ENCODE assay signal across 8 cellular contexts in the genomic region with DNA sequence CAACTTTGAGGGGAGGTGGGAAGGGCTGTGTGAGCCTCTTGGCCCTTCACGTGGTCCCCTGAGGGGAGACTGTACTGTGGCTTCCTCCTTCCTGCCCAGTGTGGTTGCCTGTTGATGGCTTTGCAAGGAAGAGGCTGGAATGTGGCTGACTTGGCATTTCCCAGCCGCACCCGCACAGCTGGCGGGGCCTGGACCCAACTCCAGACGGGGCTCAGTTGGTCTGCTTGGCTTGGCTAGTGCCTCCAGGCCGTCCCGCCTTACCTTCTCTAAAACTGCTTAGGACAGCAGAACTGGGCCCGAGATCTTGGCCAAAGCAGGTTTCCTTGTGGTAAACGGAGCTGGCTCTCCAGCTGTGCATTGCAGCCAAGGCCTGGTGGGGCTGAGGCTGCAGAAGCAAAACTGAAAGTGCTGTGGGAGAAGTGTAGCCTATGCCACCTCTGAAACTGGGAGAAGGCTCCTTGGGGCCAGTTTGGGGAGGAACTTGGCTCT.
A peak's percentile ranks its signal among the peaks of the same experiment; 100 is the strongest.
DNase-seq lines count a peak whose midpoint lies in the region; ATAC-seq and TF ChIP-seq lines count a peak whose summit lies in the region.

No MANE protein-coding gene starts in this region.

- H3K4me1 ChIP-seq in ACC112 (ENCODE audit: control insufficient read depth, insufficient read depth, low read length, unreplicated experiment) (no peaks in the 10 kb centered on the region), adipocyte (ENCODE audit: control insufficient read depth, insufficient read depth, low read length) (peaks cover 22% of the 10 kb centered on the region), mesenchymal stem cell (ENCODE audit: control insufficient read depth, insufficient read depth, low read depth, low read length) (peaks cover 20% of the 10 kb centered on the region)

- H4K8ac ChIP-seq in mesenchymal stem cell (ENCODE audit: low read length): no peak overlapping the region

- peaks cover 35% of the 10 kb centered on the region for H3K27me3 ChIP-seq in ACC112 (ENCODE audit: insufficient read depth, low read length)
- no peaks in the 10 kb centered on the region for H3K27me3 ChIP-seq in adipocyte (replicated peaks; ENCODE audit: control insufficient read depth, insufficient read depth, low read length)
- no peaks in the 10 kb centered on the region for H3K27me3 ChIP-seq in mesenchymal stem cell (ENCODE audit: control insufficient read depth in 1 of 2, insufficient read depth in 1 of 2, low read length in 2 of 2)

- H2BK5ac ChIP-seq in mesenchymal stem cell (ENCODE audit: low read depth, low read length, poor library complexity, severe bottlenecking): no peak overlapping the region

- H4K91ac ChIP-seq in mesenchymal stem cell (ENCODE audit: low read length): no peak overlapping the region

- no peak overlapping the region for H3K4ac ChIP-seq in mesenchymal stem cell (ENCODE audit: low read depth in 1 of 2, low read length in 2 of 2)

- no peaks in the 10 kb centered on the region for H3K79me2 ChIP-seq in ACC112 (ENCODE audit: control insufficient read depth, insufficient read depth, low read length, unreplicated experiment)

- H3K79me1 ChIP-seq in mesenchymal stem cell (replicated peaks; ENCODE audit: low read length, poor library complexity, severe bottlenecking): peaks cover 2% of the 10 kb centered on the region

- H2BK12ac ChIP-seq in mesenchymal stem cell (ENCODE audit: low read length in 2 of 2): no peak overlapping the region

- DNase-seq in adipocyte (ENCODE audit: low read depth) (peak; percentile 44), mesenchymal stem cell (peak; percentile 32), 8988T (no peak), erythroblast (lab: John Stamatoyannopoulos, UW) (no peak)
- DNase-seq in activated CD4-positive, CD25-positive, alpha-beta regulatory T cell treated with anti-CD3 and anti-CD28 coated beads, Interleukin-2, amount 50 U/mL, for 72 hours: no peak

- H3K18ac ChIP-seq in mesenchymal stem cell (ENCODE audit: low read depth in 1 of 2, low read length in 2 of 2): no peak overlapping the region

- H3K36me3 ChIP-seq in ACC112 (ENCODE audit: insufficient read depth, low read length) (no peaks in the 10 kb centered on the region), adipocyte (ENCODE audit: control insufficient read depth, insufficient read depth, low read length, severe bottlenecking) (peaks cover 23% of the 10 kb centered on the region), mesenchymal stem cell (ENCODE audit: control insufficient read depth in 1 of 2, insufficient read depth in 2 of 2, low read depth in 1 of 2, low read length in 2 of 2) (peaks cover 0 to 20% of the 10 kb centered on the region in 2 experiments)

- H2AFZ ChIP-seq in ACC112 (ENCODE audit: low read length, unreplicated experiment) (no peak overlapping the region), mesenchymal stem cell (ENCODE audit: low read depth, low read length) (no peak overlapping the region)

- H3K23ac ChIP-seq in mesenchymal stem cell (ENCODE audit: low read length in 2 of 2): no peak overlapping the region

- H2AK5ac ChIP-seq in mesenchymal stem cell (ENCODE audit: low read length, severe bottlenecking): peak overlapping the region; percentile 19

- WGBS in mesenchymal stem cell: 74% methylated on average over 9 of the region's 9 CpGs

- H3K9ac ChIP-seq in adipocyte (ENCODE audit: low read length): peak overlapping the region; percentile 17
- H3K9ac ChIP-seq in mesenchymal stem cell (ENCODE audit: low read length): peak overlapping the region; percentile 39

- no peak overlapping the region for H2BK15ac ChIP-seq in mesenchymal stem cell (ENCODE audit: low read depth, poor library complexity, severe bottlenecking)

- H3K9me3 ChIP-seq in adipocyte (ENCODE audit: control insufficient read depth, low read length) (no peaks in the 10 kb centered on the region), mesenchymal stem cell (ENCODE audit: control insufficient read depth, low read length) (no peaks in the 10 kb centered on the region)

- H3K14ac ChIP-seq in mesenchymal stem cell (ENCODE audit: low read length in 2 of 2): no peak overlapping the region

- peak overlapping the region; percentile 12; the same call in 1 of the 2 replicates for H3K4me3 ChIP-seq in ACC112 (ENCODE audit: low read depth, low read length)
- H3K4me3 ChIP-seq in adipocyte (ENCODE audit: low read length): peak overlapping the region; percentile 60
- H3K4me3 ChIP-seq in mesenchymal stem cell (ENCODE audit: insufficient read depth in 1 of 2, low read depth in 1 of 2, low read length in 2 of 2): peak overlapping the region in 1 of 2 experiments; percentile 65

- H2BK120ac ChIP-seq in mesenchymal stem cell (ENCODE audit: low read depth, low read length): no peak overlapping the region

- no peak for TF ChIP-seq POLR2A in erythroblast (IDR thresholded peaks at IDR 0.05; ENCODE audit: low read length)

- no peak overlapping the region for H3K27ac ChIP-seq in ACC112 (ENCODE audit: low read depth, low read length)
- peak overlapping the region; percentile 44 for H3K27ac ChIP-seq in mesenchymal stem cell (ENCODE audit: low read length, poor library complexity, severe bottlenecking)

- no peak overlapping the region for H3K4me2 ChIP-seq in mesenchymal stem cell (ENCODE audit: low read length, poor library complexity, severe bottlenecking)

- ATAC-seq in GM21825 (IDR thresholded peaks at IDR 0.05; ENCODE audit: unreplicated experiment): peak; percentile 65
- no peak for ATAC-seq in HG03439 (IDR thresholded peaks at IDR 0.05; ENCODE audit: unreplicated experiment)

Comparison
In these comparisons a context has a peak if more than half of its experiments do, and no peak if none do; other contexts are left out.
1. DNase-seq: peak in adipocyte (single experiment) and mesenchymal stem cell (single experiment); none in 8988T (single experiment), activated CD4-positive, CD25-positive, alpha-beta regulatory T cell treated with anti-CD3 and anti-CD28 coated beads, Interleukin-2, amount 50 U/mL, for 72 hours (single experiment) and erythroblast (0 of 2).